ENCODE assay signal across 8 cellular contexts in the genomic region with DNA sequence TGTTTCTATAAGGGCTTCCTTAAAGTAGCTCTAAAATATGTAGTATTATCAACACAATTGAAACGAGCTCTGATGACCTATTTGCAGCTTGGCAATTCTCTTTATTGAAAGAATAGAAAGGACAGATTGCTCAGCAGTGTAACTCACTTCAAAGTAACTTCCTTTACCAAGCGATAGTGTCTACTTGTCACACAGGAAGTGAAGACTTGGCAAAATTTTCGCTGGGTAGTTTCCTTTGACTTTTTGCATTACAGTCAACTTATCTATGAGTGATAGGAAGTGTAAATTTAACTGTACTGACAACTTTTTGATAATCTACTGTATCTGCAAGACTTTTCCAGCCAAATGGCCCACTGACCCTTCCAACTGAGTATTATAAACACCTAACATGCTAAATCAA. TPM values are rescaled to one million over a fixed set of nuclear protein-coding genes. Genes with fewer than 3 reads are reported as not detected.
DNase-seq lines count a peak whose midpoint lies in the region; ATAC-seq and TF ChIP-seq lines count a peak whose summit lies in the region.

No MANE protein-coding gene starts in this region.

- H3K36me3 Mint-ChIP-seq in immature natural killer cell: peaks cover 6 to 24% (median 22%) of the 10 kb centered on the region in 3 donors

- H3K4me3 Mint-ChIP-seq in immature natural killer cell: peak overlapping the region; percentile 26 to 76 (median 74)

- H3K4me2 ChIP-seq in osteoblast (ENCODE audit: insufficient read depth, low read length): no peak overlapping the region

- DNase-seq in immature natural killer cell (peak; percentile 29 to 43 (median 29)), GM03348 (ENCODE audit: low spot score) (no peak), osteoblast (ENCODE audit: insufficient read length, low spot score, missing footprints) (no peak), cerebellum (ENCODE audit: low spot score) (no peak), NCI-H1048 (lab: John Stamatoyannopoulos, UW) (no peak)

- no peaks in the 10 kb centered on the region for H3K9me3 ChIP-seq in osteoblast (ENCODE audit: low read depth, low read length)

- H3K79me2 ChIP-seq in osteoblast (ENCODE audit: insufficient read depth, low read length): no peaks in the 10 kb centered on the region

- H3K27me3 Mint-ChIP-seq in immature natural killer cell (ENCODE audit: low read depth in 3 of 3): peaks cover 0 to 2% (median 0%) of the 10 kb centered on the region in 3 donors

- ATAC-seq in GM18517 (IDR thresholded peaks at IDR 0.05; ENCODE audit: unreplicated experiment): peak; percentile 72
- peak; percentile 76 for ATAC-seq in GM21526 (IDR thresholded peaks at IDR 0.05; ENCODE audit: low FRiP score, unreplicated experiment)
- peak; percentile 55 for ATAC-seq in HG03521 (IDR thresholded peaks at IDR 0.05; ENCODE audit: unreplicated experiment)

- no peaks in the 10 kb centered on the region for H3K36me3 ChIP-seq in osteoblast (ENCODE audit: insufficient read depth, low read length)

- H3K4me1 ChIP-seq in osteoblast (ENCODE audit: insufficient read depth, low read length): no peaks in the 10 kb centered on the region

- H2AFZ ChIP-seq in osteoblast (ENCODE audit: low read length): no peak overlapping the region

- H3K4me3 ChIP-seq in osteoblast (ENCODE audit: insufficient read depth, low read length): no peak overlapping the region

- no peak overlapping the region for H3K27ac ChIP-seq in osteoblast (ENCODE audit: low read depth, low read length)

- H3K4me1 Mint-ChIP-seq in immature natural killer cell: peaks cover 49 to 56% of the 10 kb centered on the region in 2 donors

- H3K9me3 Mint-ChIP-seq in immature natural killer cell: no peaks in the 10 kb centered on the region

- H3K27ac Mint-ChIP-seq in immature natural killer cell: peak overlapping the region; percentile 63 to 82 (median 72)

- no peaks in the 10 kb centered on the region for H3K27me3 ChIP-seq in osteoblast (ENCODE audit: insufficient read depth, low read length)

- TF ChIP-seq CTCF in osteoblast (IDR thresholded peaks at IDR 0.05; ENCODE audit: extremely low read depth, low read depth, low read length): no peak

- H4K20me1 ChIP-seq in osteoblast (ENCODE audit: insufficient read depth, low read length): no peaks in the 10 kb centered on the region

RNA-seq across cellular contexts. Expression of a gene that starts 22.8 kb away (rescaled TPM):
- 10 to 100 TPM; 17.2 to 21.3 (median 19.7) TPM for polyA plus RNA-seq in immature natural killer cell
- 6.5 and 8.3 TPM in 2 replicates for total RNA-seq in osteoblast
- 14.4 TPM for total RNA-seq in cerebellum

Comparison
In these comparisons a context has a peak if more than half of its experiments do, and no peak if none do; other contexts are left out.
1. DNase-seq: peak in immature natural killer cell (3 of 3); none in GM03348 (single experiment), osteoblast (single experiment), cerebellum (single experiment) and NCI-H1048 (single experiment).
2. Peak in every context shown above with its lines, with median percentiles within 50 percentile points of each other: ATAC-seq.